In the genomic region with DNA sequence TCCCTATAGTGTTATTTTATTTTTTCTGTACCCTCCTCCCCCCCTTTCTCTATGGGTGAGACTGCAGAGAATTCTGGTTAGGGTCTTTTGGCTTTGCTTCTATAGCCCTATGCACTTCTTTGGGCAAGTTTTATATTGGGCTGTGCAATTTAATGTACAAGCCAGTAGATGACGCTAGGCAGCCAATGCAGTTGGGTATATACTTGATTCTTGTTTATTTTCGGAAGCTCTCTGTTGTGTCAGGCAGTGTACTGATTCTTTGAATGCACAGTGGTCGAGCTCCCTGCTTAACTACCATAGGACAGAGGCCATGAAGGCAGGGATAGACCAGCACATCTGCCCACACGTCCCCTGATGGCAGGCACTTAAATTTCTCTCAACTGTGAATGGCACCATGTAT, we compare ENCODE assay signal across 1 cellular context.
TF ChIP-seq lines count a peak whose summit lies in the region.

No MANE protein-coding gene starts in this region.

TF ChIP-seq in HCT116, 20 proteins besides CTCF, POLR2A, EP300 and RAD21 (continued from another document):
- TF ChIP-seq, protein P1, sequence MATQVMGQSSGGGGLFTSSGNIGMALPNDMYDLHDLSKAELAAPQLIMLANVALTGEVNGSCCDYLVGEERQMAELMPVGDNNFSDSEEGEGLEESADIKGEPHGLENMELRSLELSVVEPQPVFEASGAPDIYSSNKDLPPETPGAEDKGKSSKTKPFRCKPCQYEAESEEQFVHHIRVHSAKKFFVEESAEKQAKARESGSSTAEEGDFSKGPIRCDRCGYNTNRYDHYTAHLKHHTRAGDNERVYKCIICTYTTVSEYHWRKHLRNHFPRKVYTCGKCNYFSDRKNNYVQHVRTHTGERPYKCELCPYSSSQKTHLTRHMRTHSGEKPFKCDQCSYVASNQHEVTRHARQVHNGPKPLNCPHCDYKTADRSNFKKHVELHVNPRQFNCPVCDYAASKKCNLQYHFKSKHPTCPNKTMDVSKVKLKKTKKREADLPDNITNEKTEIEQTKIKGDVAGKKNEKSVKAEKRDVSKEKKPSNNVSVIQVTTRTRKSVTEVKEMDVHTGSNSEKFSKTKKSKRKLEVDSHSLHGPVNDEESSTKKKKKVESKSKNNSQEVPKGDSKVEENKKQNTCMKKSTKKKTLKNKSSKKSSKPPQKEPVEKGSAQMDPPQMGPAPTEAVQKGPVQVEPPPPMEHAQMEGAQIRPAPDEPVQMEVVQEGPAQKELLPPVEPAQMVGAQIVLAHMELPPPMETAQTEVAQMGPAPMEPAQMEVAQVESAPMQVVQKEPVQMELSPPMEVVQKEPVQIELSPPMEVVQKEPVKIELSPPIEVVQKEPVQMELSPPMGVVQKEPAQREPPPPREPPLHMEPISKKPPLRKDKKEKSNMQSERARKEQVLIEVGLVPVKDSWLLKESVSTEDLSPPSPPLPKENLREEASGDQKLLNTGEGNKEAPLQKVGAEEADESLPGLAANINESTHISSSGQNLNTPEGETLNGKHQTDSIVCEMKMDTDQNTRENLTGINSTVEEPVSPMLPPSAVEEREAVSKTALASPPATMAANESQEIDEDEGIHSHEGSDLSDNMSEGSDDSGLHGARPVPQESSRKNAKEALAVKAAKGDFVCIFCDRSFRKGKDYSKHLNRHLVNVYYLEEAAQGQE (IDR thresholded peaks at IDR 0.05; ENCODE audit: low read depth): no peak
- TF ChIP-seq POLR2AphosphoS5 (IDR thresholded peaks at IDR 0.05; ENCODE audit: low read depth, low read length): no peak
- TF ChIP-seq EGR1 (IDR thresholded peaks at IDR 0.05; ENCODE audit: low read depth): no peak
- no peak for TF ChIP-seq ZNF274 (IDR thresholded peaks at IDR 0.05; ENCODE audit: low read depth, low read length)
- no peak for TF ChIP-seq SIN3A (IDR thresholded peaks at IDR 0.05; ENCODE audit: low read depth)
- no peak for TF ChIP-seq CEBPB (IDR thresholded peaks at IDR 0.05; ENCODE audit: low read depth)
- TF ChIP-seq, protein P2, sequence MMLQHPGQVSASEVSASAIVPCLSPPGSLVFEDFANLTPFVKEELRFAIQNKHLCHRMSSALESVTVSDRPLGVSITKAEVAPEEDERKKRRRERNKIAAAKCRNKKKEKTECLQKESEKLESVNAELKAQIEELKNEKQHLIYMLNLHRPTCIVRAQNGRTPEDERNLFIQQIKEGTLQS (IDR thresholded peaks at IDR 0.05): no peak
- TF ChIP-seq SRF (IDR thresholded peaks at IDR 0.05; ENCODE audit: low read depth): no peak
- TF ChIP-seq EZH2phosphoT487 (IDR thresholded peaks at IDR 0.05; ENCODE audit: borderline replicate concordance): no peak
- TF ChIP-seq, protein P3, sequence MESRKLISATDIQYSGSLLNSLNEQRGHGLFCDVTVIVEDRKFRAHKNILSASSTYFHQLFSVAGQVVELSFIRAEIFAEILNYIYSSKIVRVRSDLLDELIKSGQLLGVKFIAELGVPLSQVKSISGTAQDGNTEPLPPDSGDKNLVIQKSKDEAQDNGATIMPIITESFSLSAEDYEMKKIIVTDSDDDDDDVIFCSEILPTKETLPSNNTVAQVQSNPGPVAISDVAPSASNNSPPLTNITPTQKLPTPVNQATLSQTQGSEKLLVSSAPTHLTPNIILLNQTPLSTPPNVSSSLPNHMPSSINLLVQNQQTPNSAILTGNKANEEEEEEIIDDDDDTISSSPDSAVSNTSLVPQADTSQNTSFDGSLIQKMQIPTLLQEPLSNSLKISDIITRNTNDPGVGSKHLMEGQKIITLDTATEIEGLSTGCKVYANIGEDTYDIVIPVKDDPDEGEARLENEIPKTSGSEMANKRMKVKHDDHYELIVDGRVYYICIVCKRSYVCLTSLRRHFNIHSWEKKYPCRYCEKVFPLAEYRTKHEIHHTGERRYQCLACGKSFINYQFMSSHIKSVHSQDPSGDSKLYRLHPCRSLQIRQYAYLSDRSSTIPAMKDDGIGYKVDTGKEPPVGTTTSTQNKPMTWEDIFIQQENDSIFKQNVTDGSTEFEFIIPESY (IDR thresholded peaks at IDR 0.05; ENCODE audit: extremely low read depth, insufficient replicate concordance, low read length): no peak
- TF ChIP-seq FOSL1 (IDR thresholded peaks at IDR 0.05; ENCODE audit: low read depth): no peak
- no peak for TF ChIP-seq ELF1 (IDR thresholded peaks at IDR 0.05; ENCODE audit: borderline replicate concordance, low read depth)
- TF ChIP-seq, protein P4, sequence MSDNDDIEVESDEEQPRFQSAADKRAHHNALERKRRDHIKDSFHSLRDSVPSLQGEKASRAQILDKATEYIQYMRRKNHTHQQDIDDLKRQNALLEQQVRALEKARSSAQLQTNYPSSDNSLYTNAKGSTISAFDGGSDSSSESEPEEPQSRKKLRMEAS (IDR thresholded peaks at IDR 0.05): no peak
- no peak for TF ChIP-seq JUND (IDR thresholded peaks at IDR 0.05)
- TF ChIP-seq CBX3 (IDR thresholded peaks at IDR 0.05; ENCODE audit: low read depth): no peak
- no peak for TF ChIP-seq TCF7L2 (IDR thresholded peaks at IDR 0.05; ENCODE audit: borderline replicate concordance, extremely low read depth, insufficient read depth, insufficient read length)
- no peak for TF ChIP-seq ZFX (IDR thresholded peaks at IDR 0.05)
